9 cellular contexts compared by ENCODE assay signal in the genomic region with DNA sequence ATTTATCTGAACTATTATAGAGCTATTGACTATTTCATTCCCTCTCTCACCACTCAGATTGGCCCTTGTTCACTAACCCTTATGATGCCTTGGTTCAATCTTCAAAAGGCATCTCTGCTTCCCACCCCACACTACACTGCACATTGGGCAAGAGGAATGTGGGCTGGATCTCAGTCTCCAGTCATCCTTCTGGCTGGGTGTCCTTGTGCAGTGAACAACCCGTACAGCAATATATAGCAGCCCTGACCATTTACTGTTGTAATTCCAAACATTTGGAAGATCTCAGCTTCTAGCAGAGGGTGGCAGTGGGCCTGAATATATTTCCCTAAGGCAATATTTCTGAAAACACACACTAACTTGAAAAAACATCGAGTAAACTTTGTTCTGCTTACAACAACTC.
"Had no signal": no experiment of that assay in that cellular context is flagged by ENCODE, and none has a peak within 500 bp of the region (broad histone marks: within the 10 kb centered on the region; RNA-seq: fewer than 3 reads in every experiment).

No MANE protein-coding gene starts in this region.

- ATAC-seq: GM23338, HCT116 had no signal

- H3K4me1 ChIP-seq: HAP-1 had no signal

- DNase-seq: GM23248, GOT3, H7, H9, HCEC 1CT, HFFc6 had no signal

- H3K27ac Mint-ChIP-seq: GM23338, H9, HFFc6 had no signal

- H3K27ac ChIP-seq: GM23248 had no signal

- H3K9me3 Mint-ChIP-seq: GM23338, HFFc6 had no signal

- H3K36me3 ChIP-seq: HAP-1 had no signal

- H3K4me3 Mint-ChIP-seq: GM23338, H9, HFFc6 had no signal

- H3K9me3 ChIP-seq: HAP-1 had no signal

- H3K4me3 ChIP-seq: GM23248, GM23338, HAP-1 had no signal

- H3K4me2 ChIP-seq: GM23338 had no signal

- H3K9ac ChIP-seq: GM23248 had no signal

- H2AFZ ChIP-seq: GM23248, GM23338 had no signal
